Comparison of ENCODE assay signal across 7 cellular contexts in the genomic region with DNA sequence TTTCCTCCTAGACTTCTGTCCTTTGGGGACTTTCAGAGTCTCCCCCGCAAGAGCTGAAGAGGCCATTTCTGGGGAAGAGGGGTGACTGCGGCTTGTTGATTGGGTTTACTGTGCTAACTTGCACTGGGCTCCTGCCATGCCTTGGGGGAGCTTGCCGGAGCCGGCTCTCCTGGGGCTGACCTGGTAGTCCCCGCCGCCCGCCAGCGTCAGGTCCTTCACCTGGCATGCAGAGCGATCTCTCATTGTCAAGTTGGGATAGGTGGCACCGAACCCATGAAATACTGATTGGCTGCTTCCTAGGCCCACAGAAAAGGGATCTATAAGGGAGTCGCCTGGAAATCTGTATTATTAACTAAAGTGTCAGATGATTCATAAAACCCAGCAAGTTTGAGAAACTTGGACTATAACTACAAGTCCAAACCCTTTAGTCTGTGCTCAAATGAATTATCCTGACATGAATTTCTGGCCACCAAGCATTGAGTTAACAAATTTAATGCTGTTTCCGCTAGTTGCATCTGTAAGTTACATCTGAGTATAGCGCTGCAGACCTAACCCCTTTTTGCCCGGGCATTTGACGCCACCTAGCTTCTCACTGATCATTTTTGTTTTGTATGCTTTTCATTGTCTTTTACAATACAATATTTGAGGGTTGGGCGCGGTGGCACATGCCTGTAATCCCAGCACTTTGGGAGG. TPM values are rescaled to one million over a fixed set of nuclear protein-coding genes. Genes with fewer than 3 reads are reported as not detected.
DNase-seq lines count a peak whose midpoint lies in the region; ATAC-seq and FAIRE-seq lines count a peak whose summit lies in the region.

No MANE protein-coding gene starts in this region.

- DNase-seq in GM18507 (ENCODE audit: extremely low spot score, insufficient read length, low read depth): peak; percentile 28
- peak; percentile 50 for DNase-seq in NCI-H1436 (lab: John Stamatoyannopoulos, UW)
- peak; percentile 32 for DNase-seq in T-helper 9 cell
- DNase-seq in central memory CD4-positive, alpha-beta T cell: peak; percentile 67
- no peak for DNase-seq in left lobe of liver (ENCODE audit: low spot score)
- DNase-seq in stimulated activated CD8-positive, alpha-beta memory T cell treated with anti-CD3 and anti-CD28 coated beads, Interleukin-2, amount 100 ng/mL, for 1 hour (ENCODE audit: low read depth in 2 of 2): peak; percentile 11 to 14

- ATAC-seq in HG02840 (IDR thresholded peaks at IDR 0.05; ENCODE audit: low FRiP score, unreplicated experiment) (peak; percentile 24), left lobe of liver (peak; percentile 39)

- peak; percentile 59 for FAIRE-seq in GM18507 (lab: Jason Lieb, UNC)

RNA-seq across cellular contexts. Expression of a gene that starts 0.6 kb away (rescaled TPM):
- 42.0 TPM for total RNA-seq in left lobe of liver

RNA-seq across cellular contexts. Expression of a gene that starts 7.1 kb away (rescaled TPM):
- total RNA-seq in left lobe of liver: 12.7 TPM

RNA-seq across cellular contexts. Expression of a gene that starts 15.1 kb away (rescaled TPM):
- 10.1 TPM for total RNA-seq in left lobe of liver
